8 cellular contexts compared by ENCODE assay signal in genomic region chr6:27795697-27796494, GRCh38.
DNase-seq lines count a peak whose midpoint lies in the region; ATAC-seq and TF ChIP-seq lines count a peak whose summit lies in the region.

No MANE protein-coding gene starts in this region.

- no peaks in the 10 kb centered on the region for H3K36me3 Mint-ChIP-seq in T-helper 17 cell (ENCODE audit: low read depth)
- H3K36me3 Mint-ChIP-seq in stimulated activated naive CD8-positive, alpha-beta T cell treated with anti-CD3 and anti-CD28 coated beads, Interleukin-15, Interleukin-2, amounts not matched to agents 100 ng/mL and 50 ng/mL, for 24 hours (ENCODE audit: low read depth): peaks cover 4% of the 10 kb centered on the region

- H3K9me3 ChIP-seq in T-helper 17 cell (ENCODE audit: control insufficient read depth, low read length, poor library complexity, severe bottlenecking) (no peaks in the 10 kb centered on the region), left lung (no peaks in the 10 kb centered on the region)

- peak overlapping the region; percentile 65 for H3K27ac Mint-ChIP-seq in T-helper 17 cell
- peak overlapping the region; percentile 34 for H3K27ac Mint-ChIP-seq in stimulated activated naive CD8-positive, alpha-beta T cell treated with anti-CD3 and anti-CD28 coated beads, Interleukin-15, Interleukin-2, amounts not matched to agents 100 ng/mL and 50 ng/mL, for 24 hours

- H3K4me1 Mint-ChIP-seq in T-helper 17 cell: peaks cover 22% of the 10 kb centered on the region
- H3K4me1 Mint-ChIP-seq in stimulated activated naive CD8-positive, alpha-beta T cell treated with anti-CD3 and anti-CD28 coated beads, Interleukin-15, Interleukin-2, amounts not matched to agents 100 ng/mL and 50 ng/mL, for 24 hours (ENCODE audit: low read depth): peaks cover 30% of the 10 kb centered on the region

- H3K27me3 Mint-ChIP-seq in T-helper 17 cell: peaks cover 8% of the 10 kb centered on the region
- peaks cover 11% of the 10 kb centered on the region for H3K27me3 Mint-ChIP-seq in stimulated activated naive CD8-positive, alpha-beta T cell treated with anti-CD3 and anti-CD28 coated beads, Interleukin-15, Interleukin-2, amounts not matched to agents 100 ng/mL and 50 ng/mL, for 24 hours

- ATAC-seq in HG02970 (IDR thresholded peaks at IDR 0.05; ENCODE audit: low FRiP score, unreplicated experiment) (peak; percentile 64), T-helper 17 cell (peak; percentile 75), left lung (peak; percentile 77)

- peak; percentile 28 for DNase-seq in activated naive CD4-positive, alpha-beta T cell treated with Interleukin-2 at 50 U/mL for 16 hours
- no peak for DNase-seq in activated naive CD4-positive, alpha-beta T cell (lab: John Stamatoyannopoulos, UW)
- DNase-seq in NCI-H187 treated with DMSO at 0.1 percent for 48 hours (lab: John Stamatoyannopoulos, UW): peak; percentile 58
- peak in 1 of 3 donors; percentile 42 for DNase-seq in T-helper 17 cell
- peak; percentile 95 for DNase-seq in cerebellar cortex (ENCODE audit: low spot score)
- no peak for DNase-seq in left lung

- peak; percentile 71 to 83 for TF ChIP-seq CTCF in left lung (IDR thresholded peaks at IDR 0.05)

- no peaks in the 10 kb centered on the region for H3K36me3 ChIP-seq in left lung

- peak overlapping the region; percentile 66 for H3K4me3 Mint-ChIP-seq in T-helper 17 cell
- H3K4me3 Mint-ChIP-seq in stimulated activated naive CD8-positive, alpha-beta T cell treated with anti-CD3 and anti-CD28 coated beads, Interleukin-15, Interleukin-2, amounts not matched to agents 100 ng/mL and 50 ng/mL, for 24 hours: peak overlapping the region; percentile 15

- H3K27ac ChIP-seq in left lung: no peak overlapping the region

- H3K4me3 ChIP-seq in left lung: no peak overlapping the region

- H3K4me1 ChIP-seq in left lung: peaks cover 0 to 17% of the 10 kb centered on the region in 2 donors

- peaks cover 0 to 16% of the 10 kb centered on the region in 2 donors for H3K27me3 ChIP-seq in left lung

- intact Hi-C loops in left lung (cut with DNase I): no loop called here

- no peaks in the 10 kb centered on the region for H3K9me3 Mint-ChIP-seq in stimulated activated naive CD8-positive, alpha-beta T cell treated with anti-CD3 and anti-CD28 coated beads, Interleukin-15, Interleukin-2, amounts not matched to agents 100 ng/mL and 50 ng/mL, for 24 hours

Comparison
In these comparisons a context has a peak if more than half of its experiments do, and no peak if none do; other contexts are left out.
1. DNase-seq: peak in activated naive CD4-positive, alpha-beta T cell treated with Interleukin-2 at 50 U/mL for 16 hours (single experiment), NCI-H187 treated with DMSO at 0.1 percent for 48 hours (single experiment) and cerebellar cortex (single experiment); none in activated naive CD4-positive, alpha-beta T cell (0 of 4) and left lung (0 of 2).
2. Peak in every context shown above with its lines, with median percentiles within 50 percentile points of each other: ATAC-seq.